23 cellular contexts compared by ENCODE assay signal in the genomic region with DNA sequence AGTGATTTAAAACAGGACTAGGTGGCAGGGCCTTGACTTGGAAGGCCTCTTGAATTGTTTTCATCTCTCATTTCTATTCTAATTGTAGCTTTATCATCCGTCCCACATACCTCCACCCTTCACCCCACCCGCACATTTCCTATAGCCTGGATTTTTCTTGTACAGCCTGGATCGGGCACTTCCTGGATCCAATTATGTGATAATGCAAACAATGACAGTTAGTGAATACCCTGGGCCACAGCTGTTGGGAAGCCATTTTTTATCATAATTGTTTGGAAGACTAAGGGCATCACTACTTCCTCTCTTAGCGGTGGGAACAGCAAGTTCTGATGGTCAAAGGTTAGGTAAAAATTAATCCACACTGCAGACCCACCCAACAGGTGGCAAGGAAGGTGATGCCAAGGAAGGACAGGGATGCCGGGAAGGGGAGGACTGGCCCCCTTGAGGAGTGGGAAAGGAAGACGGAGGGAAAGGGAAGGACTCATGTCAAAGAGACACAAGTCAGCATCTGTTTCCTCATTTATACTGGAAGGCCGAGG.
"Had no signal": no experiment of that assay in that cellular context is flagged by ENCODE, and none has a peak within 500 bp of the region (broad histone marks: within the 10 kb centered on the region; RNA-seq: fewer than 3 reads in every experiment).

No MANE protein-coding gene starts in this region.

- H3K79me2 ChIP-seq: parathyroid adenoma had no signal

- H3K9me3 ChIP-seq: gastrocnemius medialis, left lung, thyroid gland had no signal

- H3K9ac ChIP-seq: parathyroid adenoma had no signal

- H3K4me3 Mint-ChIP-seq: activated B cell treated with CpG ODN at 0.5 μM for 24 hours; activated CD4-positive, alpha-beta memory T cell treated with anti-CD3 and anti-CD28 coated beads, Interleukin-2, amount 10 ng/mL, durations not matched to agents 7 days and 5 days; activated naive CD8-positive, alpha-beta T cell treated with anti-CD3 and anti-CD28 coated beads for 36 hours; activated T-helper 17 cell treated with anti-CD3 and anti-CD28 coated beads, Interleukin-2, amount 50 U/mL, for 72 hours; naive thymus-derived CD8-positive, alpha-beta T cell had no signal

- DNase-seq: activated B cell treated with CpG ODN at 0.5 μM for 24 hours; activated CD4-positive, alpha-beta memory T cell treated with anti-CD3 and anti-CD28 coated beads, Interleukin-2, amount 10 ng/mL, durations not matched to agents 7 days and 5 days; activated CD4-positive, alpha-beta T cell treated with anti-CD3 and anti-CD28 coated beads for 48 hours; activated naive CD4-positive, alpha-beta T cell; activated naive CD8-positive, alpha-beta T cell treated with anti-CD3 and anti-CD28 coated beads for 36 hours; activated T-cell treated with anti-CD3 and anti-CD28 coated beads, Interleukin-2, amount 50 U/mL, for 1 hour; amniotic stem cell; erythroblast; gastrocnemius medialis; head of caudate nucleus; left lung; mesendoderm; naive thymus-derived CD8-positive, alpha-beta T cell; stimulated activated CD4-positive, alpha-beta T cell treated with anti-CD3 and anti-CD28 coated beads, Interleukin-12 subunit alpha, Interleukin-12 subunit beta, amount 100 ng/mL, for 4 hours; stimulated activated CD4-positive, alpha-beta T cell treated with anti-CD3 and anti-CD28 coated beads, Interleukin-1b, Interleukin-23, amount 100 ng/mL, for 48 hours; stimulated activated CD8-positive, alpha-beta memory T cell treated with anti-CD3 and anti-CD28 coated beads, Interleukin-4, amount 100 ng/mL, for 48 hours; stimulated activated naive CD4-positive, alpha-beta T cell; T-helper 1 cell; T-helper 9 cell; thyroid gland had no signal

- H3K9me3 Mint-ChIP-seq: activated B cell treated with CpG ODN at 0.5 μM for 24 hours; activated CD4-positive, alpha-beta memory T cell treated with anti-CD3 and anti-CD28 coated beads, Interleukin-2, amount 10 ng/mL, durations not matched to agents 7 days and 5 days; activated naive CD8-positive, alpha-beta T cell treated with anti-CD3 and anti-CD28 coated beads for 36 hours; activated T-helper 17 cell treated with anti-CD3 and anti-CD28 coated beads, Interleukin-2, amount 50 U/mL, for 72 hours had no signal

- H3K36me3 ChIP-seq: cardiac muscle cell, gastrocnemius medialis, left lung, thyroid gland had no signal

- H3K27ac Mint-ChIP-seq: activated B cell treated with CpG ODN at 0.5 μM for 24 hours; activated CD4-positive, alpha-beta memory T cell treated with anti-CD3 and anti-CD28 coated beads, Interleukin-2, amount 10 ng/mL, durations not matched to agents 7 days and 5 days; activated naive CD8-positive, alpha-beta T cell treated with anti-CD3 and anti-CD28 coated beads for 36 hours; activated T-helper 17 cell treated with anti-CD3 and anti-CD28 coated beads, Interleukin-2, amount 50 U/mL, for 72 hours; naive thymus-derived CD8-positive, alpha-beta T cell had no signal

- ATAC-seq: activated T-helper 17 cell treated with anti-CD3 and anti-CD28 coated beads, Interleukin-2, amount 50 U/mL, for 72 hours; gastrocnemius medialis; naive thymus-derived CD8-positive, alpha-beta T cell had no signal

- H3K4me1 ChIP-seq: left lung, parathyroid adenoma, thyroid gland had no signal

- H3K36me3 Mint-ChIP-seq: activated naive CD8-positive, alpha-beta T cell treated with anti-CD3 and anti-CD28 coated beads for 36 hours; naive thymus-derived CD8-positive, alpha-beta T cell had no signal

- H3K27me3 ChIP-seq: cardiac muscle cell, gastrocnemius medialis, left lung, thyroid gland had no signal

- H3K4me1 Mint-ChIP-seq: activated B cell treated with CpG ODN at 0.5 μM for 24 hours; activated CD4-positive, alpha-beta memory T cell treated with anti-CD3 and anti-CD28 coated beads, Interleukin-2, amount 10 ng/mL, durations not matched to agents 7 days and 5 days; activated naive CD8-positive, alpha-beta T cell treated with anti-CD3 and anti-CD28 coated beads for 36 hours; activated T-helper 17 cell treated with anti-CD3 and anti-CD28 coated beads, Interleukin-2, amount 50 U/mL, for 72 hours had no signal

- H2AFZ ChIP-seq: parathyroid adenoma had no signal

- H3K27ac ChIP-seq: gastrocnemius medialis, parathyroid adenoma, thyroid gland had no signal

- H3K4me3 ChIP-seq: cardiac muscle cell, gastrocnemius medialis, left lung, thyroid gland had no signal

- H3K27me3 Mint-ChIP-seq: activated B cell treated with CpG ODN at 0.5 μM for 24 hours; activated naive CD8-positive, alpha-beta T cell treated with anti-CD3 and anti-CD28 coated beads for 36 hours; activated T-helper 17 cell treated with anti-CD3 and anti-CD28 coated beads, Interleukin-2, amount 50 U/mL, for 72 hours had no signal
